ENCODE assay signal across 9 cellular contexts in genomic region chr16:87560428-87561199, GRCh38. TPM values are rescaled to one million over a fixed set of nuclear protein-coding genes. Genes with fewer than 3 reads are reported as not detected.
DNase-seq lines count a peak whose midpoint lies in the region; ATAC-seq, FAIRE-seq and TF ChIP-seq lines count a peak whose summit lies in the region.
"Had no signal": no experiment of that assay in that cellular context is flagged by ENCODE, and none has a peak within 500 bp of the region (broad histone marks: within the 10 kb centered on the region; RNA-seq: fewer than 3 reads in every experiment).

No MANE protein-coding gene starts in this region.

- TF ChIP-seq CTCF in GM23338 (conservative IDR thresholded peaks at IDR 0.05; ENCODE audit: low read depth in 2 of 2) (no peak), activated B cell treated with CpG ODN at 0.5 μM for 24 hours (IDR thresholded peaks at IDR 0.05) (no peak), kidney (IDR thresholded peaks at IDR 0.05; ENCODE audit: borderline replicate concordance, extremely low read depth, insufficient read depth) (no peak), mesothelial cell of epicardium (IDR thresholded peaks at IDR 0.05; ENCODE audit: unreplicated experiment) (no peak)

- peaks cover 13% of the 10 kb centered on the region for H3K27me3 Mint-ChIP-seq in GM23338 (ENCODE audit: insufficient read depth, low read depth, poor library complexity)
- peaks cover 3% of the 10 kb centered on the region for H3K27me3 Mint-ChIP-seq in activated B cell treated with CpG ODN at 0.5 μM for 24 hours
- no peaks in the 10 kb centered on the region for H3K27me3 Mint-ChIP-seq in mesothelial cell of epicardium (ENCODE audit: low read depth)

- H3K4me2 ChIP-seq in GM23338 (no peak overlapping the region), trophoblast cell (ENCODE audit: low read length) (no peak overlapping the region)

- no peak for FAIRE-seq in kidney (lab: Jason Lieb, UNC)

- no peak overlapping the region for H3K14ac ChIP-seq in trophoblast cell (ENCODE audit: low read length)

- no peak overlapping the region for H2AK5ac ChIP-seq in trophoblast cell (ENCODE audit: low read length)

- H2BK12ac ChIP-seq in trophoblast cell (ENCODE audit: low read length): no peak overlapping the region

- no peak overlapping the region for H4K8ac ChIP-seq in trophoblast cell (ENCODE audit: low read depth, low read length)

- no peaks in the 10 kb centered on the region; the same call in 1 of the 3 replicates for H3K4me1 Mint-ChIP-seq in GM23338
- H3K4me1 Mint-ChIP-seq in activated B cell treated with CpG ODN at 0.5 μM for 24 hours: no peaks in the 10 kb centered on the region
- no peaks in the 10 kb centered on the region for H3K4me1 Mint-ChIP-seq in mesothelial cell of epicardium

- WGBS in trophoblast cell (ENCODE audit: extremely low coverage, insufficient coverage, insufficient read length): no CpG with 5 or more reads among the region's 12 CpGs

- intact Hi-C loops in activated B cell treated with CpG ODN at 0.5 μM for 24 hours (cut with micrococcal nuclease): no loop called here
- intact Hi-C loops in kidney (cut with DNase I): no loop called here

- DNase-seq in AG20443 (ENCODE audit: low spot score) (peak; percentile 80), GM23338 (ENCODE audit: low spot score) (peak; percentile 93), activated B cell treated with CpG ODN at 0.5 μM for 24 hours (no peak), kidney (peak; percentile 89), trophoblast cell (no peak), NCI-H524 (lab: John Stamatoyannopoulos, UW) (no peak), mesothelial cell of epicardium (ENCODE audit: low spot score in 2 of 2, unreplicated experiment in 2 of 2) (no peak)
- DNase-seq: NCI-H146 had no signal

- no peaks in the 10 kb centered on the region for H3K36me3 Mint-ChIP-seq in GM23338 (ENCODE audit: low read depth)
- H3K36me3 Mint-ChIP-seq in activated B cell treated with CpG ODN at 0.5 μM for 24 hours (ENCODE audit: low read depth): no peaks in the 10 kb centered on the region
- no peaks in the 10 kb centered on the region for H3K36me3 Mint-ChIP-seq in mesothelial cell of epicardium

- H3K4me1 ChIP-seq in GM23338 (ENCODE audit: insufficient read depth) (no peaks in the 10 kb centered on the region), kidney (ENCODE audit: control insufficient read depth in 1 of 2, insufficient read depth in 1 of 2, low read depth in 1 of 2, low read length in 2 of 2) (peaks cover 0 to 6% of the 10 kb centered on the region in 2 donors), trophoblast cell (ENCODE audit: control insufficient read depth in 1 of 2, insufficient read depth in 2 of 2, low read length in 2 of 2) (peaks cover 0 to 3% of the 10 kb centered on the region in 2 experiments)

- POLR2A ChIA-PET in activated B cell treated with CpG ODN at 0.5 μM for 24 hours (lab: Charles Lee): no interaction called here

- H3K4me3 Mint-ChIP-seq in GM23338 (no peak overlapping the region), activated B cell treated with CpG ODN at 0.5 μM for 24 hours (no peak overlapping the region), mesothelial cell of epicardium (no peak overlapping the region)

- H3K36me3 ChIP-seq in GM23338 (ENCODE audit: insufficient read depth) (no peaks in the 10 kb centered on the region), kidney (ENCODE audit: control insufficient read depth in 1 of 2, insufficient read depth in 2 of 2, low read length in 2 of 2) (no peaks in the 10 kb centered on the region), trophoblast cell (ENCODE audit: control insufficient read depth in 1 of 2, insufficient read depth in 2 of 2, low read length in 2 of 2) (no peaks in the 10 kb centered on the region)

- H4K20me1 ChIP-seq in GM23338 (replicated peaks; ENCODE audit: insufficient read depth): no peaks in the 10 kb centered on the region

- H3K9me3 ChIP-seq in kidney (ENCODE audit: control insufficient read depth in 1 of 2, low read length in 2 of 2): no peaks in the 10 kb centered on the region
- peaks cover 11% of the 10 kb centered on the region for H3K9me3 ChIP-seq in trophoblast cell (ENCODE audit: insufficient read depth, low read depth, low read length)

- H3K79me2 ChIP-seq in GM23338 (replicated peaks; ENCODE audit: insufficient read depth): no peaks in the 10 kb centered on the region
- H3K79me2 ChIP-seq in trophoblast cell (ENCODE audit: control insufficient read depth, insufficient read depth, low read length, poor library complexity): no peaks in the 10 kb centered on the region

- H3K23ac ChIP-seq in trophoblast cell (ENCODE audit: low read length): no peak overlapping the region

- H3K4me3 ChIP-seq in GM23338 (no peak overlapping the region), kidney (ENCODE audit: low read length in 2 of 2) (no peak overlapping the region), trophoblast cell (ENCODE audit: low read depth, low read length) (no peak overlapping the region)

- H3K9me2 ChIP-seq in GM23338 (ENCODE audit: insufficient read depth): no peaks in the 10 kb centered on the region

- H3K79me1 ChIP-seq in trophoblast cell (ENCODE audit: low read length): no peaks in the 10 kb centered on the region

- H2BK120ac ChIP-seq in trophoblast cell (ENCODE audit: insufficient read depth, low read length, poor library complexity): no peak overlapping the region

- H3K9me3 Mint-ChIP-seq in GM23338 (peaks cover 15% of the 10 kb centered on the region; the same call in 2 of the 3 replicates), activated B cell treated with CpG ODN at 0.5 μM for 24 hours (peaks cover 5% of the 10 kb centered on the region), mesothelial cell of epicardium (no peaks in the 10 kb centered on the region)

- ATAC-seq in GM23338: peak; percentile 89
- peak; percentile 47 for ATAC-seq in activated B cell treated with CpG ODN at 0.5 μM for 24 hours (ENCODE audit: low read depth)
- ATAC-seq in GM21381 (IDR thresholded peaks at IDR 0.05; ENCODE audit: unreplicated experiment): no peak

- H4K91ac ChIP-seq in trophoblast cell (ENCODE audit: low read depth, low read length): no peak overlapping the region

- CTCF ChIA-PET in activated B cell treated with CpG ODN at 0.5 μM for 24 hours (lab: Charles Lee): no interaction called here

- H3K27ac ChIP-seq in GM23338 (ENCODE audit: low read depth) (no peak overlapping the region), kidney (ENCODE audit: low read depth in 2 of 2, low read length in 2 of 2) (no peak overlapping the region), trophoblast cell (ENCODE audit: low read depth, low read length) (no peak overlapping the region)

- no peak overlapping the region for H3K18ac ChIP-seq in trophoblast cell (ENCODE audit: low read length)

- no peak overlapping the region for H3K27ac Mint-ChIP-seq in GM23338
- no peak overlapping the region for H3K27ac Mint-ChIP-seq in activated B cell treated with CpG ODN at 0.5 μM for 24 hours
- H3K27ac Mint-ChIP-seq in mesothelial cell of epicardium: no peak overlapping the region

- no peak overlapping the region for H3K9ac ChIP-seq in kidney (ENCODE audit: low read length in 2 of 2)
- no peak overlapping the region for H3K9ac ChIP-seq in trophoblast cell (ENCODE audit: low read length)

- no peak overlapping the region for H2BK5ac ChIP-seq in trophoblast cell (ENCODE audit: low read depth, low read length, poor library complexity)

- H3F3A ChIP-seq in GM23338 (replicated peaks; ENCODE audit: low read depth): peaks cover 6% of the 10 kb centered on the region; the same call in 1 of the 2 replicates

- H4K12ac ChIP-seq in trophoblast cell (ENCODE audit: low read depth, low read length): no peak overlapping the region

- no peak overlapping the region for H3K4ac ChIP-seq in trophoblast cell (ENCODE audit: low read depth, low read length)

- no peaks in the 10 kb centered on the region for H3K27me3 ChIP-seq in GM23338 (ENCODE audit: insufficient read depth)
- no peaks in the 10 kb centered on the region for H3K27me3 ChIP-seq in trophoblast cell (ENCODE audit: insufficient read depth, low read length)

- H2AFZ ChIP-seq in GM23338 (peak overlapping the region; percentile 47; the same call in 1 of the 2 replicates), trophoblast cell (ENCODE audit: insufficient read depth, low read length, poor library complexity) (no peak overlapping the region)

TF ChIP-seq in GM23338, 12 proteins besides CTCF, POLR2A, EP300 and RAD21 (continues in another document):
- no peak for TF ChIP-seq EZH2 (IDR thresholded peaks at IDR 0.05; ENCODE audit: low read depth, unreplicated experiment)
- TF ChIP-seq STAT1 (IDR thresholded peaks at IDR 0.05; ENCODE audit: unreplicated experiment): no peak
- TF ChIP-seq EZH2phosphoT487 (IDR thresholded peaks at IDR 0.05; ENCODE audit: unreplicated experiment): no peak

RNA-seq across cellular contexts. Expression of gene JPH3, which starts 41.7 kb away (rescaled TPM):
- 35.2 and 38.3 TPM in 2 replicates for total RNA-seq in GM23338 (2014; rRNA removed; shearing (Covaris generic))
- polyA plus RNA-seq in GM23338 (2016; fragmentation: Nextera tagmentation; extraction: Ambion mirVana) (8.4 and 8.8 TPM in 2 replicates), kidney (ENCODE audit: insufficient read depth, low read depth, low replicate concordance) (not detected)
- total RNA-seq in activated B cell treated with CpG ODN at 0.5 μM for 24 hours (not detected in 2 replicates), kidney (0.69 TPM), mesothelial cell of epicardium (15.1 to 16.8 TPM (median 15.4 TPM) in 3 replicates)
- 5.7 and 6.2 TPM in 2 replicates for polyA plus RNA-seq in trophoblast cell (2013)

Comparison
In these comparisons a context has a peak if more than half of its experiments do, and no peak if none do; other contexts are left out.
1. DNase-seq: peak in AG20443 (single experiment), GM23338 (single experiment) and kidney (single experiment); none in activated B cell treated with CpG ODN at 0.5 μM for 24 hours (single experiment), trophoblast cell (0 of 2), NCI-H524 (0 of 2) and mesothelial cell of epicardium (0 of 2).